ENCODE assay signal across 18 cellular contexts in genomic region chr1:111943056-111943455, GRCh38. TPM values are rescaled to one million over a fixed set of nuclear protein-coding genes. Genes with fewer than 3 reads are reported as not detected.
DNase-seq lines count a peak whose midpoint lies in the region; ATAC-seq and TF ChIP-seq lines count a peak whose summit lies in the region.
"Had no signal": no experiment of that assay in that cellular context is flagged by ENCODE, and none has a peak within 500 bp of the region (broad histone marks: within the 10 kb centered on the region; RNA-seq: fewer than 3 reads in every experiment).

No MANE protein-coding gene starts in this region.

- H3K27ac Mint-ChIP-seq in GM23338, result no peak overlapping the region
- peak overlapping the region; percentile 1 for H3K27ac Mint-ChIP-seq in endothelial cell (ENCODE audit: unreplicated experiment)
- H3K27ac Mint-ChIP-seq: CD4-positive, alpha-beta memory T cell; H9 had no signal

- intact Hi-C loops in spleen (cut with DNase I; ENCODE audit: low total_unique reads), result no loop called here

- DNase-seq in GM23338 (ENCODE audit: low spot score), result no peak
- peak; percentile 58 to 72 for DNase-seq in SJCRH30
- no peak for DNase-seq in endothelial cell (ENCODE audit: low spot score)
- peak; percentile 33 for DNase-seq in spleen
- DNase-seq in hepatocyte (ENCODE audit: low spot score), result no peak
- DNase-seq: C1 segment of cervical spinal cord; Calu3; CD4-positive, alpha-beta memory T cell; COR-L47; DMS53; DMS79 treated with DMSO at 0.1 percent for 48 hours; GF-D8; GOT3; H9 had no signal

- H3K36me3 Mint-ChIP-seq in GM23338 (ENCODE audit: low read depth), result no peaks in the 10 kb centered on the region
- no peaks in the 10 kb centered on the region for H3K36me3 Mint-ChIP-seq in endothelial cell (ENCODE audit: low read depth, unreplicated experiment)
- H3K36me3 Mint-ChIP-seq: CD4-positive, alpha-beta memory T cell had no signal

- TF ChIP-seq CTCF in GM23338 (conservative IDR thresholded peaks at IDR 0.05; ENCODE audit: low read depth in 2 of 2) (no peak), endothelial cell (IDR thresholded peaks at IDR 0.05; ENCODE audit: unreplicated experiment) (no peak), spleen (IDR thresholded peaks at IDR 0.05 in 8 of 11, conservative IDR thresholded peaks at IDR 0.05 in 3 of 11) (no peak), hepatocyte (IDR thresholded peaks at IDR 0.05; ENCODE audit: poor library complexity) (no peak)

- no peaks in the 10 kb centered on the region for H4K20me1 ChIP-seq in GM23338 (replicated peaks; ENCODE audit: insufficient read depth)
- H4K20me1 ChIP-seq in hepatocyte (ENCODE audit: insufficient read depth, poor library complexity, severe bottlenecking), result no peaks in the 10 kb centered on the region

- H3K4me1 ChIP-seq in GM23338 (ENCODE audit: insufficient read depth) (no peaks in the 10 kb centered on the region), SJCRH30 (peaks cover 48% of the 10 kb centered on the region), spleen (no peaks in the 10 kb centered on the region), hepatocyte (ENCODE audit: insufficient read depth) (no peaks in the 10 kb centered on the region)

- H3K27me3 ChIP-seq in GM23338 (ENCODE audit: insufficient read depth) (no peaks in the 10 kb centered on the region), SJCRH30 (no peaks in the 10 kb centered on the region), spleen (replicated peaks in 1 of 7) (peaks cover 0 to 11% (median 0%) of the 10 kb centered on the region in 7 donors), hepatocyte (no peaks in the 10 kb centered on the region)

- no peaks in the 10 kb centered on the region for H3F3A ChIP-seq in GM23338 (replicated peaks; ENCODE audit: low read depth)

- H3K9me3 ChIP-seq in SJCRH30 (replicated peaks) (no peaks in the 10 kb centered on the region; the same call in 1 of the 2 replicates), spleen (no peaks in the 10 kb centered on the region), hepatocyte (ENCODE audit: low read depth) (no peaks in the 10 kb centered on the region)

- no peak overlapping the region for H3K27ac ChIP-seq in GM23338 (ENCODE audit: low read depth)
- peak overlapping the region; percentile 13; the same call in 1 of the 2 replicates for H3K27ac ChIP-seq in SJCRH30
- H3K27ac ChIP-seq in spleen, result no peak overlapping the region
- H3K27ac ChIP-seq in hepatocyte, result no peak overlapping the region

- H3K4me3 ChIP-seq in GM23338, result no peak overlapping the region
- no peak overlapping the region for H3K4me3 ChIP-seq in SJCRH30
- H3K4me3 ChIP-seq in spleen, result no peak overlapping the region
- H3K4me3 ChIP-seq in hepatocyte, result no peak overlapping the region

- ATAC-seq in GM23338 (no peak), HG02870 (IDR thresholded peaks at IDR 0.05; ENCODE audit: unreplicated experiment) (no peak)
- ATAC-seq: HCT116 had no signal

- no peak for TF ChIP-seq POLR2A in spleen (IDR thresholded peaks at IDR 0.05)

- H3K9me2 ChIP-seq in GM23338 (ENCODE audit: insufficient read depth), result no peaks in the 10 kb centered on the region
- no peaks in the 10 kb centered on the region for H3K9me2 ChIP-seq in hepatocyte (replicated peaks; ENCODE audit: insufficient read depth)

- H3K9me3 Mint-ChIP-seq in GM23338 (no peaks in the 10 kb centered on the region), endothelial cell (ENCODE audit: unreplicated experiment) (no peaks in the 10 kb centered on the region)

- H3K4me2 ChIP-seq in GM23338, result no peak overlapping the region
- H3K4me2 ChIP-seq in hepatocyte, result no peak overlapping the region

- H3K27me3 Mint-ChIP-seq in GM23338 (ENCODE audit: insufficient read depth, low read depth, poor library complexity) (peaks cover 10% of the 10 kb centered on the region), endothelial cell (ENCODE audit: unreplicated experiment) (peaks cover 2% of the 10 kb centered on the region)

- H2AFZ ChIP-seq in GM23338 (peak overlapping the region; percentile 28; the same call in 1 of the 2 replicates), hepatocyte (no peak overlapping the region)

- WGBS in spleen, 5 donors, result 72 to 85% (median 74%) methylated on average over 5 of the region's 5 CpGs
- 94% methylated on average over 5 of the region's 5 CpGs for WGBS in hepatocyte (ENCODE audit: low lambda C conversion rate, missing lambda C conversion rate)

- no peak overlapping the region for H3K4me3 Mint-ChIP-seq in GM23338
- H3K4me3 Mint-ChIP-seq in endothelial cell (ENCODE audit: unreplicated experiment), result no peak overlapping the region
- H3K4me3 Mint-ChIP-seq: CD4-positive, alpha-beta memory T cell; H9 had no signal

- H3K36me3 ChIP-seq in GM23338 (ENCODE audit: insufficient read depth) (no peaks in the 10 kb centered on the region), SJCRH30 (no peaks in the 10 kb centered on the region), spleen (no peaks in the 10 kb centered on the region), hepatocyte (replicated peaks; ENCODE audit: insufficient read depth, low read depth) (no peaks in the 10 kb centered on the region)

- peaks cover under 1% of the 10 kb centered on the region; the same call in 1 of the 3 replicates for H3K4me1 Mint-ChIP-seq in GM23338
- no peaks in the 10 kb centered on the region for H3K4me1 Mint-ChIP-seq in endothelial cell (ENCODE audit: unreplicated experiment)
- H3K4me1 Mint-ChIP-seq: CD4-positive, alpha-beta memory T cell had no signal

- H3K79me2 ChIP-seq in GM23338 (replicated peaks; ENCODE audit: insufficient read depth), result no peaks in the 10 kb centered on the region
- no peaks in the 10 kb centered on the region for H3K79me2 ChIP-seq in hepatocyte

TF ChIP-seq in GM23338, 12 proteins besides CTCF, POLR2A, EP300 and RAD21 (continues in another document):
- no peak for TF ChIP-seq ZNF462 (CRISPR knock-in tag; IDR thresholded peaks at IDR 0.05)
- TF ChIP-seq ZNF114 (CRISPR knock-in tag; IDR thresholded peaks at IDR 0.05), result no peak
- TF ChIP-seq EZH2 (IDR thresholded peaks at IDR 0.05; ENCODE audit: low read depth, unreplicated experiment), result no peak
- no peak for TF ChIP-seq CREB1 (CRISPR knock-in tag; IDR thresholded peaks at IDR 0.05; ENCODE audit: low read depth)

RNA-seq across cellular contexts. Expression of gene KCND3, which starts 46.4 kb away (rescaled TPM):
- 0.10 and 1.0 TPM in 2 replicates for total RNA-seq in GM23338 (2014; rRNA removed; shearing (Covaris generic))
- polyA plus RNA-seq in GM23338 (2016; fragmentation: Nextera tagmentation; extraction: Ambion mirVana), result 0.03 and 0.18 TPM in 2 replicates
- total RNA-seq in SJCRH30 (2014; rRNA removed; shearing (Covaris generic)), result 3.5 and 5.1 TPM in 2 replicates
- 0.15 TPM for total RNA-seq in endothelial cell (ENCODE audit: unreplicated experiment)
- total RNA-seq in spleen, result 10 to 100 TPM in 5 of 7 donors, 1 to 10 TPM in 2; 5.5 to 14.2 (median 10.8) TPM
- 1 to 10 TPM in 1 of 3 donors, under 1 TPM in 2; 0.67 to 1.2 (median 0.91) TPM for polyA plus RNA-seq in spleen
- 2.4 and 2.7 TPM in 2 replicates for total RNA-seq in hepatocyte
- 1.1 and 1.4 TPM in 2 replicates for polyA plus RNA-seq in hepatocyte
- total RNA-seq: A673; CD4-positive, alpha-beta memory T cell; Daoy had no signal

Comparison
In these comparisons a context has a peak if more than half of its experiments do, and no peak if none do; other contexts are left out.
1. DNase-seq: peak in SJCRH30 (2 of 2) and spleen (single experiment); none in GM23338 (single experiment), endothelial cell (single experiment) and hepatocyte (single experiment).